Comparison of ENCODE assay signal across 8 cellular contexts in the genomic region with DNA sequence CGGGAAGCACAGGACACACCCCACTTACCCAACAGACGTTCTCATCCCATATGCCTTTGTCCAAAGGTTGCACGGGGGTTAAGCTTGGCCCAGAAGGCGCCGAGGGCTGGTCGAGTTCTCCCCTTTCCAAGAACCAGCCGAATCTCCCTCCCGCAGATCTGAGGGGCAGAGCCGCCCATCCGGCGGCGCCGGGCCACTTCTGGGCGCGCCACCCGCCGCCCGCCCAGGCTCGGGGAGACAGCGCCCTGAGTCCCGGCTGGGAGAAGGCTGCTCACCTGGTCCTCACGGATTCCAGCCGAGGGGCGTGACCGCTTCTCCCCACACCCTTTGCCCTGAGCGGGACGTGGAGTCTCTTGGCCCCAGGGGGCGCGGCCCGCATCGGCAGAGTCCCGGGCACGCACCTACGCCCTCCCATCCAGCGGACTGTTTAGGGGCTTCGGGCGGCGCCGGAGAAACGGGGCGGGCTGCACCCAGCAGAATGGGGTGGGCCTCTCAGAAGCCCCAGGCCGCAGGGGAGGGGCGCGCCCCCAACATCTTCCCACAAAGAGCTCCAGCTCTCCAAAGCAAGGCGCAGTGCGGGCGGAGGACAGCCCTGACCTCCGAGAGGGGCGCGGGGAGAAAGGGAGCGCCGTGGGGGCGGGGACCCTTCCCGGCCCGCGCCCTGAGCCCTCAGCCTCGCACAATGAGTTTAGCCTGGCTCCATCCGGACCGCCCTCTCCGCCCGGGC. TPM values are rescaled to one million over a fixed set of nuclear protein-coding genes. Genes with fewer than 3 reads are reported as not detected.
A peak's percentile ranks its signal among the peaks of the same experiment; 100 is the strongest.
DNase-seq lines count a peak whose midpoint lies in the region; ATAC-seq and TF ChIP-seq lines count a peak whose summit lies in the region.

No MANE protein-coding gene starts in this region.

- H2AFZ ChIP-seq in Karpas-422 (ENCODE audit: low read length) = peak overlapping the region; percentile 94; the same call in 1 of the 2 replicates

- H3K36me3 ChIP-seq in Karpas-422 (ENCODE audit: insufficient read depth, low read length) (no peaks in the 10 kb centered on the region), right atrium auricular region (no peaks in the 10 kb centered on the region), sigmoid colon (no peaks in the 10 kb centered on the region)

- intact Hi-C loops in sigmoid colon (cut with DNase I) = loop anchor here (2.0 to 5.0 kb wide), 3 partner anchors 41 to 91 kb away; a partner anchor contains a TSS

- no peaks in the 10 kb centered on the region for H4K20me1 ChIP-seq in Karpas-422 (ENCODE audit: insufficient read depth, low read depth, low read length)

- H3K4me1 ChIP-seq in Karpas-422 (ENCODE audit: low read length) (peaks cover 14% of the 10 kb centered on the region), right atrium auricular region (peaks cover 0 to 14% of the 10 kb centered on the region in 2 donors), sigmoid colon (peaks cover 0 to 35% (median 20%) of the 10 kb centered on the region in 4 donors)

- no peaks in the 10 kb centered on the region for H3K79me2 ChIP-seq in Karpas-422 (ENCODE audit: low read length)

- no peak for TF ChIP-seq EP300 in sigmoid colon (IDR thresholded peaks at IDR 0.05)

- H3K27me3 ChIP-seq in Karpas-422 (ENCODE audit: low read length) (no peaks in the 10 kb centered on the region; the same call in 1 of the 2 replicates), right atrium auricular region (no peaks in the 10 kb centered on the region), sigmoid colon (no peaks in the 10 kb centered on the region)

- H3K27ac ChIP-seq in Karpas-422 (ENCODE audit: low read length) = no peak overlapping the region
- H3K27ac ChIP-seq in right atrium auricular region = peak overlapping the region; percentile 71 to 79
- H3K27ac ChIP-seq in sigmoid colon = peak overlapping the region; percentile 84 to 87 (median 84)

- no peaks in the 10 kb centered on the region for H3K9me2 ChIP-seq in Karpas-422 (replicated peaks; ENCODE audit: insufficient read depth, low read length)

- no peak for ATAC-seq in GM19455 (IDR thresholded peaks at IDR 0.05; ENCODE audit: unreplicated experiment)
- ATAC-seq in GM21447 (IDR thresholded peaks at IDR 0.05; ENCODE audit: unreplicated experiment) = no peak

- peak overlapping the region; percentile 75 for H3K9ac ChIP-seq in Karpas-422 (ENCODE audit: low read length)

- WGBS in sigmoid colon, 2 donors = 0% methylated on average over 61 of the region's 61 CpGs

- TF ChIP-seq CTCF in right atrium auricular region (IDR thresholded peaks at IDR 0.05) (no peak), sigmoid colon (IDR thresholded peaks at IDR 0.05) (no peak)

- H3K4me3 ChIP-seq in Karpas-422 (ENCODE audit: low read length) = peak overlapping the region; percentile 80
- peak overlapping the region; percentile 66 to 79 for H3K4me3 ChIP-seq in right atrium auricular region
- H3K4me3 ChIP-seq in sigmoid colon = peak overlapping the region; percentile 66 to 92 (median 89)

- H3K9me3 ChIP-seq in Karpas-422 (ENCODE audit: low read length) = no peaks in the 10 kb centered on the region
- H3K9me3 ChIP-seq in right atrium auricular region = no peaks in the 10 kb centered on the region
- H3K9me3 ChIP-seq in sigmoid colon = no peaks in the 10 kb centered on the region

- H3K4me2 ChIP-seq in Karpas-422 (ENCODE audit: low read depth, low read length, poor library complexity, severe bottlenecking) = peak overlapping the region; percentile 97

- peak; percentile 44 for DNase-seq in GM03348 (ENCODE audit: low spot score)
- no peak for DNase-seq in Karpas-422
- DNase-seq in activated effector memory CD4-positive, alpha-beta T cell treated with anti-CD3 and anti-CD28 coated beads, Interleukin-2, amount 50 U/mL, for 16 hours = peak; percentile 65
- no peak for DNase-seq in right atrium auricular region (ENCODE audit: low spot score)
- DNase-seq in sigmoid colon = peak; percentile 67
- no peak for DNase-seq in effector CD4-positive, alpha-beta T cell

- no peak for TF ChIP-seq POLR2A in sigmoid colon (IDR thresholded peaks at IDR 0.05)

RNA-seq across cellular contexts. Expression of a gene that starts 0.6 kb away (rescaled TPM):
- 1.2 and 1.6 TPM in 2 replicates for total RNA-seq in Karpas-422 (2014; rRNA removed; shearing (Covaris generic); ENCODE audit: low replicate concordance)
- total RNA-seq in right atrium auricular region (1 to 10 TPM; 2.9 to 3.2 TPM), sigmoid colon (10 to 100 TPM in 3 of 4 donors, 1 to 10 TPM in 1; 8.9 to 23.0 (median 14.1) TPM)
- 1 to 10 TPM in 1 of 3 donors, under 1 TPM in 2; 0.60 to 2.7 (median 0.92) TPM for polyA plus RNA-seq in sigmoid colon

RNA-seq across cellular contexts. Expression of a gene that starts 42.6 kb away (rescaled TPM):
- total RNA-seq in Karpas-422 (2014; rRNA removed; shearing (Covaris generic); ENCODE audit: low replicate concordance) = 43.9 and 53.8 TPM in 2 replicates
- total RNA-seq in right atrium auricular region (10 to 100 TPM; 26.9 to 31.9 TPM), sigmoid colon (10 to 100 TPM; 24.0 to 31.0 (median 30.8) TPM)
- 10 to 100 TPM; 19.3 to 31.0 (median 24.6) TPM for polyA plus RNA-seq in sigmoid colon

Comparison
In these comparisons a context has a peak if more than half of its experiments do, and no peak if none do; other contexts are left out.
1. DNase-seq: peak in GM03348 (single experiment), activated effector memory CD4-positive, alpha-beta T cell treated with anti-CD3 and anti-CD28 coated beads, Interleukin-2, amount 50 U/mL, for 16 hours (single experiment) and sigmoid colon (single experiment); none in Karpas-422 (single experiment), right atrium auricular region (single experiment) and effector CD4-positive, alpha-beta T cell (single experiment).
2. Peak in every context shown above with its lines, with median percentiles within 50 percentile points of each other: H3K4me3 ChIP-seq.